ENCODE assay signal across 17 cellular contexts in genomic region chr18:69674292-69674877, GRCh38.
DNase-seq lines count a peak whose midpoint lies in the region; ATAC-seq, FAIRE-seq and TF ChIP-seq lines count a peak whose summit lies in the region.
"Had no signal": no experiment of that assay in that cellular context is flagged by ENCODE, and none has a peak within 500 bp of the region (broad histone marks: within the 10 kb centered on the region; RNA-seq: fewer than 3 reads in every experiment).

No MANE protein-coding gene starts in this region.

- no peak overlapping the region for H3K56ac ChIP-seq in H1 (replicated peaks; ENCODE audit: insufficient read length, low read depth, low read length)

- ATAC-seq in sciatic nerve = peak; percentile 36
- ATAC-seq: HepG2 had no signal

- no peak for TF ChIP-seq RAD21 in H1 (IDR thresholded peaks at IDR 0.05 in 1 of 2, conservative IDR thresholded peaks at IDR 0.05 in 1 of 2; ENCODE audit: low read depth in 2 of 2, low read length in 2 of 2)

- H3K9me3 ChIP-seq in H1 (ENCODE audit: insufficient read depth in 2 of 2, low read depth in 1 of 2, low read length in 1 of 2) = no peaks in the 10 kb centered on the region
- H3K9me3 ChIP-seq: BE2C, SJSA1 had no signal

- TF ChIP-seq EP300 in H1 (IDR thresholded peaks at IDR 0.05; ENCODE audit: borderline replicate concordance in 1 of 2, low read depth in 2 of 2, low read length in 2 of 2) = no peak

- no peak overlapping the region for H2BK20ac ChIP-seq in H1 (ENCODE audit: low read length)

- POLR2A ChIA-PET in H1 (lab: Charles Lee; ENCODE audit: partially characterized antibody) = no interaction called here

- H3K23ac ChIP-seq in H1 (ENCODE audit: insufficient read length) = no peak overlapping the region

- WGBS in H1 (ENCODE audit: extremely low coverage in 1 of 2, insufficient coverage in 1 of 2, insufficient read length in 1 of 2, insufficient replicate concordance in 2 of 2, low coverage in 1 of 2, low lambda C conversion rate in 2 of 2, missing lambda C conversion rate in 1 of 2), 2 experiments = 96 to 100% methylated on average over 2 of the region's 2 CpGs

- no peak for TF ChIP-seq CTCF in H1 (IDR thresholded peaks at IDR 0.05; ENCODE audit: control extremely low read depth in 1 of 3, insufficient read depth in 1 of 3, low read depth in 1 of 3, low read length in 3 of 3)

- DNase-seq in GM12891 (ENCODE audit: insufficient read length, low spot score) = no peak
- peak; percentile 22 for DNase-seq in NCI-H69 (lab: John Stamatoyannopoulos, UW)
- no peak for DNase-seq in H1 (ENCODE audit: low read depth in 1 of 2, low spot score in 2 of 2)
- DNase-seq in sciatic nerve (ENCODE audit: low spot score) = no peak
- no peak for DNase-seq in frontal cortex (ENCODE audit: low spot score in 2 of 2)
- no peak for DNase-seq in activated effector memory CD4-positive, alpha-beta T cell treated with Interleukin-2 at 50 U/mL for 16 hours
- no peak for DNase-seq in NCI-H748 treated with DMSO at 0.1 percent for 48 hours (lab: John Stamatoyannopoulos, UW)
- DNase-seq in OCI-M2 (lab: John Stamatoyannopoulos, UW; ENCODE audit: unreplicated experiment) = no peak
- DNase-seq: BE2C; CD4-positive, alpha-beta memory T cell; DND-41; GDM1; NCI-H1930; NCI-H510A had no signal

- H3K27me3 ChIP-seq in H1 (replicated peaks in 1 of 4; ENCODE audit: control insufficient read depth in 3 of 4, extremely low read depth in 1 of 4, insufficient read depth in 3 of 4, low read length in 3 of 4) = no peaks in the 10 kb centered on the region
- H3K27me3 ChIP-seq: BE2C, SJSA1 had no signal

- H2BK5ac ChIP-seq in H1 (ENCODE audit: low read depth, low read length) = no peak overlapping the region

- no peak overlapping the region for H3K18ac ChIP-seq in H1 (ENCODE audit: extremely low read depth, low read length)

- no peak overlapping the region for H2BK120ac ChIP-seq in H1 (replicated peaks; ENCODE audit: low read depth, low read length)

- no peaks in the 10 kb centered on the region for H3K79me1 ChIP-seq in H1 (ENCODE audit: low read depth, low read length)

- H2AFZ ChIP-seq in H1 (ENCODE audit: low read length) = peak overlapping the region; percentile 21; the same call in 1 of the 2 replicates

- H3K36me3 ChIP-seq in H1 (ENCODE audit: control insufficient read depth in 2 of 4, insufficient read depth in 4 of 4, low read length in 3 of 4) = no peaks in the 10 kb centered on the region
- H3K36me3 ChIP-seq: BE2C, SJSA1 had no signal

- no peak overlapping the region for H3K27ac ChIP-seq in H1 (ENCODE audit: low read depth, low read length)
- H3K27ac ChIP-seq: RWPE1, SJSA1 had no signal

- no peak overlapping the region for H4K8ac ChIP-seq in H1 (ENCODE audit: extremely low read depth, insufficient read depth, low read length)

- no peak overlapping the region for H4K5ac ChIP-seq in H1 (ENCODE audit: insufficient read length, low read depth, low read length)

- CTCF ChIA-PET in H1 (lab: Charles Lee; ENCODE audit: partially characterized antibody) = interaction anchor here (1.0 kb wide), 1 partner anchor 781 kb away, joined by 3 read pairs; no protein-coding TSS in a partner anchor

- H3K23me2 ChIP-seq in H1 (ENCODE audit: low read depth, low read length) = no peaks in the 10 kb centered on the region

- intact Hi-C loops in sciatic nerve (cut with DNase I) = no loop called here

- no peaks in the 10 kb centered on the region for H3K79me2 ChIP-seq in H1 (ENCODE audit: control insufficient read depth in 1 of 2, insufficient read depth in 2 of 2, low read length in 2 of 2)

- H3K4me1 ChIP-seq in H1 (replicated peaks in 1 of 4; ENCODE audit: control insufficient read depth in 3 of 4, insufficient read depth in 4 of 4, low read length in 3 of 4) = peaks cover 0 to 3% (median under 1%) of the 10 kb centered on the region in 4 experiments; a peak in 2 of 7 replicates
- H3K4me1 ChIP-seq: BE2C, SJSA1 had no signal

- no peak overlapping the region for H3K4me3 ChIP-seq in H1 (ENCODE audit: extremely low read depth in 1 of 4, insufficient read depth in 2 of 4, low read depth in 3 of 4, low read length in 4 of 4)
- H3K4me3 ChIP-seq: SJSA1 had no signal

- H4K20me1 ChIP-seq in H1 (replicated peaks in 1 of 2; ENCODE audit: control insufficient read depth in 1 of 2, insufficient read depth in 2 of 2, low read length in 2 of 2) = no peaks in the 10 kb centered on the region

- no peak overlapping the region for H3K4ac ChIP-seq in H1 (replicated peaks; ENCODE audit: insufficient read length, low read depth, low read length)

- no peak overlapping the region; a peak in 1 of 7 replicates for H3K9ac ChIP-seq in H1 (replicated peaks in 1 of 4; ENCODE audit: extremely low read depth in 1 of 4, low read depth in 3 of 4, low read length in 3 of 4)

- peak; percentile 41 for FAIRE-seq in GM12891 (lab: Jason Lieb, UNC)
- FAIRE-seq in H1 (lab: Jason Lieb, UNC) = no peak
- no peak for FAIRE-seq in frontal cortex (lab: Jason Lieb, UNC)
- FAIRE-seq: HepG2 had no signal

- H2AK5ac ChIP-seq in H1 (ENCODE audit: low read depth, low read length) = no peak overlapping the region; the same call in 1 of the 2 replicates

- TF ChIP-seq POLR2A in GM12891 (IDR thresholded peaks at IDR 0.05; ENCODE audit: low read depth, low read length) = no peak
- TF ChIP-seq POLR2A in H1 (IDR thresholded peaks at IDR 0.05; ENCODE audit: control extremely low read depth in 1 of 2, low read depth in 2 of 2, low read length in 2 of 2) = no peak

- H2BK15ac ChIP-seq in H1 (ENCODE audit: low read length) = peak overlapping the region; percentile 92; the same call in 1 of the 2 replicates

- H3K4me2 ChIP-seq in H1 (ENCODE audit: insufficient read depth in 1 of 2, low read depth in 2 of 2, low read length in 2 of 2) = no peak overlapping the region

- no peak overlapping the region for H3K14ac ChIP-seq in H1 (ENCODE audit: insufficient read length)

- 0 out of 2 replicates have a peak overlapping the region, but pooled peaks have one; percentile 64 for H2BK12ac ChIP-seq in H1 (ENCODE audit: low read depth, low read length)

- no peak overlapping the region for H4K91ac ChIP-seq in H1 (replicated peaks; ENCODE audit: insufficient read length, low read length)

TF ChIP-seq in GM12891, 5 proteins besides CTCF, POLR2A, EP300 and RAD21:
- no peak for TF ChIP-seq POLR2AphosphoS5 (IDR thresholded peaks at IDR 0.05; ENCODE audit: low read depth, low read length)
- TF ChIP-seq POU2F2 (IDR thresholded peaks at IDR 0.05; ENCODE audit: low read depth, low read length) = no peak
- TF ChIP-seq SPI1 (IDR thresholded peaks at IDR 0.05; ENCODE audit: low read depth, low read length) = no peak
- TF ChIP-seq PAX5 (IDR thresholded peaks at IDR 0.05; ENCODE audit: insufficient read depth, low read length, severe bottlenecking) = no peak
- no peak for TF ChIP-seq TAF1 (IDR thresholded peaks at IDR 0.05; ENCODE audit: low read depth, low read length)
TF ChIP-seq in GM12891: peak in this region for 0.

TF ChIP-seq in H1, 55 proteins besides CTCF, POLR2A, EP300 and RAD21:
- no peak for TF ChIP-seq RFX5 (IDR thresholded peaks at IDR 0.05; ENCODE audit: borderline replicate concordance, low read depth, low read length)
- no peak for TF ChIP-seq USF2 (IDR thresholded peaks at IDR 0.05; ENCODE audit: low read length)
- TF ChIP-seq TAF1 (IDR thresholded peaks at IDR 0.05; ENCODE audit: low read depth, low read length) = no peak
- TF ChIP-seq CHD1 (IDR thresholded peaks at IDR 0.05; ENCODE audit: low read depth, low read length) = no peak
- no peak for TF ChIP-seq BCL11A (IDR thresholded peaks at IDR 0.05; ENCODE audit: low read depth in 2 of 2, low read length in 2 of 2)
- no peak for TF ChIP-seq HDAC6 (IDR thresholded peaks at IDR 0.05; ENCODE audit: low read depth, low read length)
- no peak for TF ChIP-seq BACH1 (IDR thresholded peaks at IDR 0.05; ENCODE audit: low read length)
- TF ChIP-seq SUZ12 (IDR thresholded peaks at IDR 0.05; ENCODE audit: low read length) = no peak
- no peak for TF ChIP-seq KDM4A (IDR thresholded peaks at IDR 0.05; ENCODE audit: low read depth, low read length, severe bottlenecking)
- TF ChIP-seq SP1 (IDR thresholded peaks at IDR 0.05; ENCODE audit: low read depth, low read length) = no peak
- no peak for TF ChIP-seq ASH2L (IDR thresholded peaks at IDR 0.05; ENCODE audit: low read length)
- no peak for TF ChIP-seq POLR2AphosphoS5 (IDR thresholded peaks at IDR 0.05; ENCODE audit: low read depth, low read length)
- TF ChIP-seq JUND (IDR thresholded peaks at IDR 0.05; ENCODE audit: low read length) = no peak
- TF ChIP-seq SIN3A (conservative IDR thresholded peaks at IDR 0.05 in 1 of 2, IDR thresholded peaks at IDR 0.05 in 1 of 2; ENCODE audit: low read depth in 1 of 2, low read length in 2 of 2) = no peak
- no peak for TF ChIP-seq ZNF274 (IDR thresholded peaks at IDR 0.05; ENCODE audit: borderline replicate concordance, extremely low read depth, low read length)
- no peak for TF ChIP-seq MAFK (IDR thresholded peaks at IDR 0.05; ENCODE audit: low read depth, low read length)
- no peak for TF ChIP-seq POU5F1 (IDR thresholded peaks at IDR 0.05; ENCODE audit: low read depth, low read length)
TF ChIP-seq in H1: peak in this region for 0.
